Comparison of ENCODE assay signal across 13 cellular contexts in genomic region chr10:110358278-110358677, GRCh38. TPM values are rescaled to one million over a fixed set of nuclear protein-coding genes. Genes with fewer than 3 reads are reported as not detected.
A peak's percentile ranks its signal among the peaks of the same experiment; 100 is the strongest.
DNase-seq lines count a peak whose midpoint lies in the region; ATAC-seq and TF ChIP-seq lines count a peak whose summit lies in the region.
"Had no signal": no experiment of that assay in that cellular context is flagged by ENCODE, and none has a peak within 500 bp of the region (broad histone marks: within the 10 kb centered on the region; RNA-seq: fewer than 3 reads in every experiment).

No MANE protein-coding gene starts in this region.

- H3K18ac ChIP-seq in IMR-90 (ENCODE audit: low read depth, low read length): peak overlapping the region; percentile 47

- WGBS in IMR-90 (ENCODE audit: extremely low coverage in 2 of 2, insufficient read length in 1 of 2), 2 experiments: no CpG with 5 or more reads among the region's 1 CpG
- 93 to 100% (median 99%) methylated on average over 1 of the region's 1 CpG for WGBS in adrenal gland, 4 donors

- peak overlapping the region; percentile 35 for H2AFZ ChIP-seq in IMR-90 (replicated peaks; ENCODE audit: low read length, poor library complexity)
- H2AFZ ChIP-seq: GM23248 had no signal

- H2AK9ac ChIP-seq in IMR-90 (replicated peaks; ENCODE audit: low read depth, low read length, poor library complexity): peak overlapping the region; percentile 46

- peak overlapping the region; percentile 74 for H3K27ac ChIP-seq in IMR-90 (ENCODE audit: insufficient read depth, low read length)
- no peak overlapping the region for H3K27ac ChIP-seq in adrenal gland

- no peak overlapping the region for H4K8ac ChIP-seq in IMR-90 (ENCODE audit: low read depth in 2 of 2, low read length in 2 of 2)

- TF ChIP-seq RAD21 in IMR-90 (IDR thresholded peaks at IDR 0.05; ENCODE audit: low read length): no peak

- intact Hi-C loops in IMR-90 (cut with micrococcal nuclease): no loop called here
- intact Hi-C loops in adrenal gland (cut with DNase I): loop anchor here in 1 of 2 donors (10.0 kb wide), 1 partner anchor 137 kb away; the partner anchor contains the start of gene DUSP5

- no peak overlapping the region for H3K4me2 ChIP-seq in IMR-90 (ENCODE audit: low read depth, low read length)

- ATAC-seq in IMR-90 (ENCODE audit: low read depth): no peak
- no peak for ATAC-seq in activated CD8-positive, alpha-beta T cell treated with anti-CD3 and anti-CD28 coated beads, Interleukin-2, amount 10 ng/mL, durations not matched to agents 7 days and 5 days
- ATAC-seq in naive B cell (ENCODE audit: low read depth in 2 of 2): no peak

- 0 out of 2 replicates have a peak overlapping the region, but pooled peaks have one; percentile 30 for H3K9ac ChIP-seq in IMR-90 (ENCODE audit: low read depth, low read length)

- H3K79me1 ChIP-seq in IMR-90 (ENCODE audit: low read depth in 1 of 2, low read length in 2 of 2): peaks cover 0 to 16% of the 10 kb centered on the region in 2 experiments; a peak in 1 of 4 replicates

- H3K9me1 ChIP-seq in IMR-90 (ENCODE audit: insufficient read depth, low read length): peaks cover 26% of the 10 kb centered on the region

- peak overlapping the region; percentile 88 for H2BK120ac ChIP-seq in IMR-90 (ENCODE audit: low read depth, low read length)

- H4K20me1 ChIP-seq in IMR-90 (ENCODE audit: insufficient read depth, low read length): no peaks in the 10 kb centered on the region

- no peak overlapping the region for H3K56ac ChIP-seq in IMR-90 (ENCODE audit: extremely low read depth, insufficient read depth, low read length)

- H3K23ac ChIP-seq in IMR-90 (ENCODE audit: low read depth, low read length): peak overlapping the region; percentile 74

- H3K27me3 ChIP-seq in IMR-90 (ENCODE audit: control insufficient read depth, insufficient read depth, low read length) (no peaks in the 10 kb centered on the region), adrenal gland (no peaks in the 10 kb centered on the region)

- H3K36me3 ChIP-seq in IMR-90 (ENCODE audit: control insufficient read depth, insufficient read depth, low read length) (no peaks in the 10 kb centered on the region), adrenal gland (replicated peaks in 1 of 2) (no peaks in the 10 kb centered on the region)

- no peaks in the 10 kb centered on the region for H3K9me3 Mint-ChIP-seq in activated CD8-positive, alpha-beta T cell treated with anti-CD3 and anti-CD28 coated beads, Interleukin-2, amount 10 ng/mL, durations not matched to agents 7 days and 5 days (ENCODE audit: insufficient read depth)
- H3K9me3 Mint-ChIP-seq in naive B cell (no peaks in the 10 kb centered on the region), immature natural killer cell (no peaks in the 10 kb centered on the region)

- H3K27me3 Mint-ChIP-seq in activated CD8-positive, alpha-beta T cell treated with anti-CD3 and anti-CD28 coated beads, Interleukin-2, amount 10 ng/mL, durations not matched to agents 7 days and 5 days (ENCODE audit: low read depth): no peaks in the 10 kb centered on the region
- peaks cover 6 to 8% (median 7%) of the 10 kb centered on the region in 3 donors for H3K27me3 Mint-ChIP-seq in naive B cell
- H3K27me3 Mint-ChIP-seq in immature natural killer cell (ENCODE audit: low read depth in 3 of 3): peaks cover 2 to 9% (median 2%) of the 10 kb centered on the region in 3 donors

- peak overlapping the region; percentile 75 for H2BK5ac ChIP-seq in IMR-90 (ENCODE audit: low read depth, low read length, poor library complexity, severe bottlenecking)

- peak overlapping the region; percentile 88 for H2AK5ac ChIP-seq in IMR-90 (ENCODE audit: low read depth, low read length)

- no peak for TF ChIP-seq CTCF in IMR-90 (conservative IDR thresholded peaks at IDR 0.05; ENCODE audit: low read depth, low read length)
- TF ChIP-seq CTCF in adrenal gland (IDR thresholded peaks at IDR 0.05): no peak

- H3K4me1 Mint-ChIP-seq in activated CD8-positive, alpha-beta T cell treated with anti-CD3 and anti-CD28 coated beads, Interleukin-2, amount 10 ng/mL, durations not matched to agents 7 days and 5 days (ENCODE audit: low read depth): peaks cover 66% of the 10 kb centered on the region
- peaks cover 51 to 64% (median 62%) of the 10 kb centered on the region in 3 donors for H3K4me1 Mint-ChIP-seq in naive B cell
- peaks cover 7 to 14% of the 10 kb centered on the region in 2 donors for H3K4me1 Mint-ChIP-seq in immature natural killer cell

- dilution Hi-C loops in IMR-90 (cut with HindIII; ENCODE audit: low sequenced_read_pairs, unreplicated experiment): no loop called here

- H3K36me3 Mint-ChIP-seq in activated CD8-positive, alpha-beta T cell treated with anti-CD3 and anti-CD28 coated beads, Interleukin-2, amount 10 ng/mL, durations not matched to agents 7 days and 5 days (ENCODE audit: low read depth): no peaks in the 10 kb centered on the region
- H3K36me3 Mint-ChIP-seq in naive B cell (no peaks in the 10 kb centered on the region), immature natural killer cell (no peaks in the 10 kb centered on the region)

- H3K4me3 ChIP-seq in IMR-90 (ENCODE audit: insufficient read depth, low read depth, low read length) (no peak overlapping the region), adrenal gland (no peak overlapping the region)
- H3K4me3 ChIP-seq: GM23248, lung had no signal

- peak overlapping the region; percentile 47; the same call in 2 of the 3 replicates for H2BK15ac ChIP-seq in IMR-90 (ENCODE audit: low read depth, low read length)

- CTCF ChIA-PET in IMR-90 (lab: Yijun Ruan, JAX): no interaction called here
- CTCF ChIA-PET in activated CD8-positive, alpha-beta T cell treated with anti-CD3 and anti-CD28 coated beads, Interleukin-2, amount 10 ng/mL, durations not matched to agents 7 days and 5 days (lab: Charles Lee): no interaction called here

- H3K9me3 ChIP-seq in IMR-90 (ENCODE audit: control insufficient read depth, insufficient read depth, low read length): no peaks in the 10 kb centered on the region
- H3K9me3 ChIP-seq in adrenal gland (replicated peaks in 1 of 3): no peaks in the 10 kb centered on the region

- peak; percentile 26 for DNase-seq in activated CD4-positive, CD25-positive, alpha-beta regulatory T cell treated with anti-CD3 and anti-CD28 coated beads, Interleukin-2, amount 50 U/mL, for 72 hours
- DNase-seq in activated CD4-positive, CD25-positive, alpha-beta regulatory T cell (lab: John Stamatoyannopoulos, UW): no peak
- DNase-seq in IMR-90: no peak
- DNase-seq in activated CD8-positive, alpha-beta T cell treated with anti-CD3 and anti-CD28 coated beads, Interleukin-2, amount 10 ng/mL, durations not matched to agents 7 days and 5 days: no peak
- DNase-seq in naive B cell: no peak
- no peak for DNase-seq in NCI-H774 (lab: John Stamatoyannopoulos, UW)
- no peak for DNase-seq in immature natural killer cell
- DNase-seq in adrenal gland: no peak
- DNase-seq: GM23248, NCI-H1694, NCI-H526, occipital lobe had no signal

- H4K5ac ChIP-seq in IMR-90 (ENCODE audit: low read depth, low read length): peak overlapping the region; percentile 4; the same call in 1 of the 2 replicates

- H3K4me1 ChIP-seq in IMR-90 (ENCODE audit: control insufficient read depth, insufficient read depth, low read length) (peaks cover 35% of the 10 kb centered on the region), adrenal gland (replicated peaks in 1 of 2) (peaks cover 0 to 18% of the 10 kb centered on the region in 2 donors)

- peak overlapping the region; percentile 61 for H4K91ac ChIP-seq in IMR-90 (ENCODE audit: insufficient read depth, low read depth, low read length)

- in situ Hi-C loops in IMR-90 (cut with MboI; ENCODE audit: low sequenced_read_pairs): no loop called here

- no TSS peak for BruUV-seq in IMR-90 (replicated peaks; lab: Mats Ljungman, UMichigan)

- peak overlapping the region; percentile 88 for H2BK20ac ChIP-seq in IMR-90 (ENCODE audit: low read depth, low read length)

- peak overlapping the region; percentile 92 for H3K4ac ChIP-seq in IMR-90 (ENCODE audit: low read depth, low read length)

- H3K14ac ChIP-seq in IMR-90 (replicated peaks; ENCODE audit: low read depth, low read length): 0 out of 2 replicates have a peak overlapping the region, but pooled peaks have one; percentile 22

- TF ChIP-seq POLR2A in IMR-90 (IDR thresholded peaks at IDR 0.05; ENCODE audit: low read depth, low read length): no peak
- no peak for TF ChIP-seq POLR2A in adrenal gland (IDR thresholded peaks at IDR 0.05)

- peak overlapping the region; percentile 61 for H3K27ac Mint-ChIP-seq in activated CD8-positive, alpha-beta T cell treated with anti-CD3 and anti-CD28 coated beads, Interleukin-2, amount 10 ng/mL, durations not matched to agents 7 days and 5 days
- H3K27ac Mint-ChIP-seq in naive B cell (peak overlapping the region; percentile 97 to 100 (median 100)), immature natural killer cell (peak overlapping the region in 1 of 6 donors; percentile 90)

- no peak overlapping the region for H3K4me3 Mint-ChIP-seq in activated CD8-positive, alpha-beta T cell treated with anti-CD3 and anti-CD28 coated beads, Interleukin-2, amount 10 ng/mL, durations not matched to agents 7 days and 5 days
- H3K4me3 Mint-ChIP-seq in naive B cell (peak overlapping the region in 7 of 8 donors; percentile 25 to 85 (median 73)), immature natural killer cell (no peak overlapping the region)

- POLR2A ChIA-PET in IMR-90 (lab: Charles Lee; ENCODE audit: unreplicated experiment): no interaction called here
- POLR2A ChIA-PET in activated CD8-positive, alpha-beta T cell treated with anti-CD3 and anti-CD28 coated beads, Interleukin-2, amount 10 ng/mL, durations not matched to agents 7 days and 5 days (lab: Charles Lee): no interaction called here

TF ChIP-seq in IMR-90, 13 proteins besides CTCF, POLR2A, EP300 and RAD21:
- no peak for TF ChIP-seq FOS (IDR thresholded peaks at IDR 0.05; ENCODE audit: low read depth, low read length)
- no peak for TF ChIP-seq SMC3 (IDR thresholded peaks at IDR 0.05; ENCODE audit: low read depth, low read length)
- TF ChIP-seq RFX5 (IDR thresholded peaks at IDR 0.05; ENCODE audit: low read depth, low read length): no peak
- no peak for TF ChIP-seq MAZ (IDR thresholded peaks at IDR 0.05; ENCODE audit: borderline replicate concordance, low read depth, low read length)
- TF ChIP-seq CHD1 (IDR thresholded peaks at IDR 0.05; ENCODE audit: low read depth, low read length): no peak
TF ChIP-seq in IMR-90: peak in this region for 0.

RNA-seq across cellular contexts. Expression of gene SMNDC1, which starts 53.6 kb away (rescaled TPM):
- 3.9 and 8.6 TPM in 2 replicates for total RNA-seq in IMR-90 (2012; rRNA removed)
- 12.2 and 15.1 TPM in 2 replicates for polyA plus RNA-seq in IMR-90 (2012; rRNA removed)
- polyA plus RNA-seq in IMR-90 (2012; cell fraction: cytosol; rRNA removed): 3.6 and 4.1 TPM in 2 replicates
- polyA plus RNA-seq in IMR-90 (2012; cell fraction: nucleus; rRNA removed; ENCODE audit: low replicate concordance): 3.3 and 15.7 TPM in 2 replicates
- 10 to 100 TPM; 37.5 to 37.8 TPM for total RNA-seq in activated CD8-positive, alpha-beta T cell treated with anti-CD3 and anti-CD28 coated beads, Interleukin-2, amount 10 ng/mL, durations not matched to agents 7 days and 5 days
- polyA plus RNA-seq in naive B cell (ENCODE audit: low read depth in 6 of 6): 10 to 100 TPM; 11.9 to 20.8 (median 15.9) TPM
- 10 to 100 TPM; 12.3 to 26.4 (median 16.3) TPM for polyA plus RNA-seq in immature natural killer cell
- 10 to 100 TPM in 4 of 8 donors, 1 to 10 TPM in 4; 3.7 to 30.0 (median 18.2) TPM for total RNA-seq in adrenal gland
- 10 to 100 TPM in 1 of 3 donors, 1 to 10 TPM in 2; 8.7 to 34.4 (median 9.8) TPM for polyA plus RNA-seq in adrenal gland

Comparison
In these comparisons a context has a peak if more than half of its experiments do, and no peak if none do; other contexts are left out.
1. H3K4me3 Mint-ChIP-seq: peak in naive B cell (7 of 8); none in activated CD8-positive, alpha-beta T cell treated with anti-CD3 and anti-CD28 coated beads, Interleukin-2, amount 10 ng/mL, durations not matched to agents 7 days and 5 days (single experiment) and immature natural killer cell (0 of 5).